In the genomic region with DNA sequence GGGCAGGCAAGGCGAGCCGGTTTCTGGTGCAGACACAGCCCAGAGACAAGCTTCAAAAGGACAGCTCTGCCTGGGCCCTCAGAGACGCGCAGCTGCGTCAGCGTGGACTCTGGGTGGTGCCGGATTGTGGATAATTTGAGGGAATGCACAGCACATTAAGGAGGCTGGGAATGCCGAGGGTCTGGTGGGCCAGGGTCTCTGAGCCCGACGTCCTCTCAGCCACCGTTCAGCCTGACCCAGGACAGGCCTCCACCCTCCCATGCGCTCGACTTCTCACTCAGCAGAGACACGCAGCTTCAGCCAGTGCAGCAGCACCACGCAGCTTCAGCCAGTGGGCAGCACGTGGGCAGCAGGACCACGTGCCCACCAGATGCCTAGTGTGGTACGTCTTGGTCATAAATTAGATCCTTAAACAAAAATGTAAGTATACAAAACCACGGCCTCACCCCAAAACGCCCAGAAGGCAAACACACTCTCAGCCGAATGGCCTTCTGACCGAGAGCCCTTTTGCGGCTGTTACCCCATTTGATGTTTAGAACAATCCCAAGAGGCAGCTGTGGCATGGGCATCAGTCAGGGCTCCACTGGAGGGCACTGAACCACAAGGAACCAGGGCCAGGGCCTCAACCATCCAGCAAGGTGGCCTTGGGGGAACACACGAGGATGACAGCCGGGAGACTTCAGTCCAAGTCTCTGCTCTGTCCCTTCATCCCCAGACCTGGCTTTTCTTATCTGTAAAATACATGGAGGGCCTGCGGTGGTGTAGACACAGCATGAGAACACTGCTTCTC, we compare ENCODE assay signal across 1 cellular context.
TF ChIP-seq lines count a peak whose summit lies in the region.

No MANE protein-coding gene starts in this region.

TF ChIP-seq in H1, 55 proteins besides CTCF, POLR2A, EP300 and RAD21 (continued from another document):
- TF ChIP-seq, protein P1, sequence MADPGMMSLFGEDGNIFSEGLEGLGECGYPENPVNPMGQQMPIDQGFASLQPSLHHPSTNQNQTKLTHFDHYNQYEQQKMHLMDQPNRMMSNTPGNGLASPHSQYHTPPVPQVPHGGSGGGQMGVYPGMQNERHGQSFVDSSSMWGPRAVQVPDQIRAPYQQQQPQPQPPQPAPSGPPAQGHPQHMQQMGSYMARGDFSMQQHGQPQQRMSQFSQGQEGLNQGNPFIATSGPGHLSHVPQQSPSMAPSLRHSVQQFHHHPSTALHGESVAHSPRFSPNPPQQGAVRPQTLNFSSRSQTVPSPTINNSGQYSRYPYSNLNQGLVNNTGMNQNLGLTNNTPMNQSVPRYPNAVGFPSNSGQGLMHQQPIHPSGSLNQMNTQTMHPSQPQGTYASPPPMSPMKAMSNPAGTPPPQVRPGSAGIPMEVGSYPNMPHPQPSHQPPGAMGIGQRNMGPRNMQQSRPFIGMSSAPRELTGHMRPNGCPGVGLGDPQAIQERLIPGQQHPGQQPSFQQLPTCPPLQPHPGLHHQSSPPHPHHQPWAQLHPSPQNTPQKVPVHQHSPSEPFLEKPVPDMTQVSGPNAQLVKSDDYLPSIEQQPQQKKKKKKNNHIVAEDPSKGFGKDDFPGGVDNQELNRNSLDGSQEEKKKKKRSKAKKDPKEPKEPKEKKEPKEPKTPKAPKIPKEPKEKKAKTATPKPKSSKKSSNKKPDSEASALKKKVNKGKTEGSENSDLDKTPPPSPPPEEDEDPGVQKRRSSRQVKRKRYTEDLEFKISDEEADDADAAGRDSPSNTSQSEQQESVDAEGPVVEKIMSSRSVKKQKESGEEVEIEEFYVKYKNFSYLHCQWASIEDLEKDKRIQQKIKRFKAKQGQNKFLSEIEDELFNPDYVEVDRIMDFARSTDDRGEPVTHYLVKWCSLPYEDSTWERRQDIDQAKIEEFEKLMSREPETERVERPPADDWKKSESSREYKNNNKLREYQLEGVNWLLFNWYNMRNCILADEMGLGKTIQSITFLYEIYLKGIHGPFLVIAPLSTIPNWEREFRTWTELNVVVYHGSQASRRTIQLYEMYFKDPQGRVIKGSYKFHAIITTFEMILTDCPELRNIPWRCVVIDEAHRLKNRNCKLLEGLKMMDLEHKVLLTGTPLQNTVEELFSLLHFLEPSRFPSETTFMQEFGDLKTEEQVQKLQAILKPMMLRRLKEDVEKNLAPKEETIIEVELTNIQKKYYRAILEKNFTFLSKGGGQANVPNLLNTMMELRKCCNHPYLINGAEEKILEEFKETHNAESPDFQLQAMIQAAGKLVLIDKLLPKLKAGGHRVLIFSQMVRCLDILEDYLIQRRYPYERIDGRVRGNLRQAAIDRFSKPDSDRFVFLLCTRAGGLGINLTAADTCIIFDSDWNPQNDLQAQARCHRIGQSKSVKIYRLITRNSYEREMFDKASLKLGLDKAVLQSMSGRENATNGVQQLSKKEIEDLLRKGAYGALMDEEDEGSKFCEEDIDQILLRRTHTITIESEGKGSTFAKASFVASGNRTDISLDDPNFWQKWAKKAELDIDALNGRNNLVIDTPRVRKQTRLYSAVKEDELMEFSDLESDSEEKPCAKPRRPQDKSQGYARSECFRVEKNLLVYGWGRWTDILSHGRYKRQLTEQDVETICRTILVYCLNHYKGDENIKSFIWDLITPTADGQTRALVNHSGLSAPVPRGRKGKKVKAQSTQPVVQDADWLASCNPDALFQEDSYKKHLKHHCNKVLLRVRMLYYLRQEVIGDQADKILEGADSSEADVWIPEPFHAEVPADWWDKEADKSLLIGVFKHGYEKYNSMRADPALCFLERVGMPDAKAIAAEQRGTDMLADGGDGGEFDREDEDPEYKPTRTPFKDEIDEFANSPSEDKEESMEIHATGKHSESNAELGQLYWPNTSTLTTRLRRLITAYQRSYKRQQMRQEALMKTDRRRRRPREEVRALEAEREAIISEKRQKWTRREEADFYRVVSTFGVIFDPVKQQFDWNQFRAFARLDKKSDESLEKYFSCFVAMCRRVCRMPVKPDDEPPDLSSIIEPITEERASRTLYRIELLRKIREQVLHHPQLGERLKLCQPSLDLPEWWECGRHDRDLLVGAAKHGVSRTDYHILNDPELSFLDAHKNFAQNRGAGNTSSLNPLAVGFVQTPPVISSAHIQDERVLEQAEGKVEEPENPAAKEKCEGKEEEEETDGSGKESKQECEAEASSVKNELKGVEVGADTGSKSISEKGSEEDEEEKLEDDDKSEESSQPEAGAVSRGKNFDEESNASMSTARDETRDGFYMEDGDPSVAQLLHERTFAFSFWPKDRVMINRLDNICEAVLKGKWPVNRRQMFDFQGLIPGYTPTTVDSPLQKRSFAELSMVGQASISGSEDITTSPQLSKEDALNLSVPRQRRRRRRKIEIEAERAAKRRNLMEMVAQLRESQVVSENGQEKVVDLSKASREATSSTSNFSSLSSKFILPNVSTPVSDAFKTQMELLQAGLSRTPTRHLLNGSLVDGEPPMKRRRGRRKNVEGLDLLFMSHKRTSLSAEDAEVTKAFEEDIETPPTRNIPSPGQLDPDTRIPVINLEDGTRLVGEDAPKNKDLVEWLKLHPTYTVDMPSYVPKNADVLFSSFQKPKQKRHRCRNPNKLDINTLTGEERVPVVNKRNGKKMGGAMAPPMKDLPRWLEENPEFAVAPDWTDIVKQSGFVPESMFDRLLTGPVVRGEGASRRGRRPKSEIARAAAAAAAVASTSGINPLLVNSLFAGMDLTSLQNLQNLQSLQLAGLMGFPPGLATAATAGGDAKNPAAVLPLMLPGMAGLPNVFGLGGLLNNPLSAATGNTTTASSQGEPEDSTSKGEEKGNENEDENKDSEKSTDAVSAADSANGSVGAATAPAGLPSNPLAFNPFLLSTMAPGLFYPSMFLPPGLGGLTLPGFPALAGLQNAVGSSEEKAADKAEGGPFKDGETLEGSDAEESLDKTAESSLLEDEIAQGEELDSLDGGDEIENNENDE (IDR thresholded peaks at IDR 0.05; ENCODE audit: insufficient replicate concordance, low read length), result no peak
- TF ChIP-seq JUN (IDR thresholded peaks at IDR 0.05; ENCODE audit: low read depth, low read length) (no peak), GABPA (IDR thresholded peaks at IDR 0.05; ENCODE audit: borderline replicate concordance, insufficient read depth, low read length) (no peak)
